ENCODE assay signal across 7 cellular contexts in genomic region chr1:64965239-64966157, GRCh38. TPM values are rescaled to one million over a fixed set of nuclear protein-coding genes. Genes with fewer than 3 reads are reported as not detected.
A peak's percentile ranks its signal among the peaks of the same experiment; 100 is the strongest.
DNase-seq lines count a peak whose midpoint lies in the region; ATAC-seq and FAIRE-seq lines count a peak whose summit lies in the region.

No MANE protein-coding gene starts in this region.

- peak overlapping the region; percentile 85 for H3K4me3 ChIP-seq in mesendoderm (ENCODE audit: low read length)

- H3K79me2 ChIP-seq in mesendoderm (ENCODE audit: control insufficient read depth, insufficient read depth, low read length), result no peaks in the 10 kb centered on the region

- H3K4me2 ChIP-seq in mesendoderm (ENCODE audit: low read length), result peak overlapping the region; percentile 96

- H3K36me3 Mint-ChIP-seq in activated CD8-positive, alpha-beta T cell treated with anti-CD3 and anti-CD28 coated beads, Interleukin-2, amount 10 ng/mL, durations not matched to agents 7 days and 5 days (ENCODE audit: low read depth), result peaks cover 17% of the 10 kb centered on the region

- H3K79me1 ChIP-seq in mesendoderm (ENCODE audit: low read length), result no peaks in the 10 kb centered on the region

- H3K27ac ChIP-seq in mesendoderm (ENCODE audit: low read depth, low read length), result peak overlapping the region; percentile 93

- H2BK5ac ChIP-seq in mesendoderm (ENCODE audit: low read length), result no peak overlapping the region

- H3K4me3 Mint-ChIP-seq in activated CD8-positive, alpha-beta T cell treated with anti-CD3 and anti-CD28 coated beads, Interleukin-2, amount 10 ng/mL, durations not matched to agents 7 days and 5 days, result peak overlapping the region; percentile 89

- CTCF ChIA-PET in activated CD8-positive, alpha-beta T cell treated with anti-CD3 and anti-CD28 coated beads, Interleukin-2, amount 10 ng/mL, durations not matched to agents 7 days and 5 days (lab: Charles Lee), result interaction anchor here (1.3 to 1.4 kb wide), 2 partner anchors 13 to 71 kb away, joined by 3 to 4 read pairs; no protein-coding TSS in a partner anchor

- no peak overlapping the region for H2BK15ac ChIP-seq in mesendoderm (replicated peaks; ENCODE audit: low read depth)

- H3K9ac ChIP-seq in mesendoderm (ENCODE audit: low read length), result peak overlapping the region; percentile 86

- H3K4ac ChIP-seq in mesendoderm (ENCODE audit: low read depth, low read length), result peak overlapping the region; percentile 6

- H3K27me3 ChIP-seq in mesendoderm (ENCODE audit: insufficient read depth, low read length, poor library complexity), result no peaks in the 10 kb centered on the region

- peak overlapping the region; percentile 38 for H3K23ac ChIP-seq in mesendoderm (ENCODE audit: low read length)

- peak overlapping the region; percentile 94 for H3K18ac ChIP-seq in mesendoderm (ENCODE audit: low read length)

- peak overlapping the region; percentile 87 for H4K8ac ChIP-seq in mesendoderm (ENCODE audit: low read depth, low read length)

- H3K9me3 Mint-ChIP-seq in activated CD8-positive, alpha-beta T cell treated with anti-CD3 and anti-CD28 coated beads, Interleukin-2, amount 10 ng/mL, durations not matched to agents 7 days and 5 days (ENCODE audit: insufficient read depth), result no peaks in the 10 kb centered on the region

- no peak for FAIRE-seq in GM18507 (lab: Jason Lieb, UNC)

- no peaks in the 10 kb centered on the region for H3K4me1 ChIP-seq in mesendoderm (ENCODE audit: control insufficient read depth, low read depth, low read length)

- no peaks in the 10 kb centered on the region for H3K36me3 ChIP-seq in mesendoderm (ENCODE audit: control insufficient read depth, insufficient read depth, low read length)

- no peak overlapping the region for H4K5ac ChIP-seq in mesendoderm (ENCODE audit: low read length)

- ATAC-seq in HG02642 (IDR thresholded peaks at IDR 0.05; ENCODE audit: poor library complexity, unreplicated experiment), result peak; percentile 53
- peak; percentile 54 for ATAC-seq in activated CD8-positive, alpha-beta T cell treated with anti-CD3 and anti-CD28 coated beads, Interleukin-2, amount 10 ng/mL, durations not matched to agents 7 days and 5 days

- peak overlapping the region; percentile 88 for H3K27ac Mint-ChIP-seq in activated CD8-positive, alpha-beta T cell treated with anti-CD3 and anti-CD28 coated beads, Interleukin-2, amount 10 ng/mL, durations not matched to agents 7 days and 5 days

- H3K27me3 Mint-ChIP-seq in activated CD8-positive, alpha-beta T cell treated with anti-CD3 and anti-CD28 coated beads, Interleukin-2, amount 10 ng/mL, durations not matched to agents 7 days and 5 days (ENCODE audit: low read depth), result no peaks in the 10 kb centered on the region

- no peak overlapping the region for H2AK5ac ChIP-seq in mesendoderm (ENCODE audit: low read length)

- POLR2A ChIA-PET in activated CD8-positive, alpha-beta T cell treated with anti-CD3 and anti-CD28 coated beads, Interleukin-2, amount 10 ng/mL, durations not matched to agents 7 days and 5 days (lab: Charles Lee), result interaction anchor here (0.5 to 2.4 kb wide), 17 partner anchors 8 to 394 kb away, joined by 3 to 8 read pairs (median 3); no protein-coding TSS in a partner anchor

- H3K4me1 Mint-ChIP-seq in activated CD8-positive, alpha-beta T cell treated with anti-CD3 and anti-CD28 coated beads, Interleukin-2, amount 10 ng/mL, durations not matched to agents 7 days and 5 days (ENCODE audit: low read depth), result peaks cover 58% of the 10 kb centered on the region

- DNase-seq in GM18507 (ENCODE audit: extremely low spot score, insufficient read length, low read depth) (peak; percentile 48), NCI-H2171 (lab: John Stamatoyannopoulos, UW) (peak; percentile 9), mesendoderm (peak; percentile 72)
- DNase-seq in activated CD8-positive, alpha-beta T cell treated with anti-CD3 and anti-CD28 coated beads, Interleukin-2, amount 10 ng/mL, durations not matched to agents 7 days and 5 days, result peak; percentile 84
- peak; percentile 50 for DNase-seq in effector CD8-positive, alpha-beta T cell (lab: John Stamatoyannopoulos, UW)
- peak; percentile 55 to 57 for DNase-seq in stimulated activated CD8-positive, alpha-beta memory T cell treated with anti-CD3 and anti-CD28 coated beads, Interleukin-15, amount 100 ng/mL, for 48 hours (ENCODE audit: low read depth in 2 of 2)

- peak overlapping the region; percentile 97 for H3K56ac ChIP-seq in mesendoderm (ENCODE audit: low read length)

- no CpG with 5 or more reads among the region's 55 CpGs for WGBS in mesendoderm (ENCODE audit: extremely low coverage, insufficient coverage, low lambda C conversion rate)

- no peak overlapping the region for H2BK120ac ChIP-seq in mesendoderm (ENCODE audit: low read depth, low read length)

RNA-seq across cellular contexts. Expression of gene JAK1, which starts 0.9 kb away (rescaled TPM):
- 100 to 1,000 TPM; 156 to 159 TPM for total RNA-seq in activated CD8-positive, alpha-beta T cell treated with anti-CD3 and anti-CD28 coated beads, Interleukin-2, amount 10 ng/mL, durations not matched to agents 7 days and 5 days
- polyA plus RNA-seq in mesendoderm (2013, experiment 1 of 2), result 9.6 TPM
- polyA plus RNA-seq in mesendoderm (2013, experiment 2 of 2), result 10.0 TPM

Comparison
In these comparisons a context has a peak if more than half of its experiments do, and no peak if none do; other contexts are left out.
1. Peak in every context shown above with its lines: DNase-seq, ATAC-seq, H3K4me3 ChIP-seq and H3K27ac ChIP-seq.
2. DNase-seq: peak in every context shown above with its lines; median percentile 84 in activated CD8-positive, alpha-beta T cell treated with anti-CD3 and anti-CD28 coated beads, Interleukin-2, amount 10 ng/mL, durations not matched to agents 7 days and 5 days; 72 in mesendoderm; 56 in stimulated activated CD8-positive, alpha-beta memory T cell treated with anti-CD3 and anti-CD28 coated beads, Interleukin-15, amount 100 ng/mL, for 48 hours; 50 in effector CD8-positive, alpha-beta T cell; 48 in GM18507; 9 in NCI-H2171.